In the genomic region with DNA sequence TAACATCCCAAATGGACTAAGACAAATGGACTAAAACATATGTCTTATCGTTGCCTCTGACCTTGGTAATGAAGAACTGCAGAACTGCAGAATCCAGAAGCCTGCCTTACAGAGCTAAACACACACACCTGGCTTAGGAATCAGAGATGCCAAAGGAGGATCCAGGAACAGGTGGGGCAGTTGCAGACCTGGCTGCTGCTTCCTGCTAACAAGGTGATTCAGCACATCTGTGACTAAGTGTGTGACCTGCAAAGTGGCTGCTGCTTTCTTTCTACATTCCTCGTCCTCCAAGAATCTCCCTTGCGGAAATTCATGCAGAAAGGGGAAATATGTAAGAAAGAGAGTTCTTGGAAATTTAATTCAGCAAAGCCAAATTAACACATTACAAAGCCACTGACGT, we compare ENCODE assay signal across 25 cellular contexts.
DNase-seq lines count a peak whose midpoint lies in the region; TF ChIP-seq lines count a peak whose summit lies in the region.
"Had no signal": no experiment of that assay in that cellular context is flagged by ENCODE, and none has a peak within 500 bp of the region (broad histone marks: within the 10 kb centered on the region; RNA-seq: fewer than 3 reads in every experiment).

No MANE protein-coding gene starts in this region.

- no peak overlapping the region for H3K4me3 Mint-ChIP-seq in endodermal cell
- H3K4me3 Mint-ChIP-seq: CD14-positive monocyte, IgD-negative memory B cell had no signal

- DNase-seq in COLO668 (lab: John Stamatoyannopoulos, UW; ENCODE audit: unreplicated experiment) (peak; percentile 1), NCI-H510A (lab: John Stamatoyannopoulos, UW) (peak; percentile 9), endodermal cell (peak; percentile 55), iPS-NIHi7 (ENCODE audit: extremely low spot score) (peak; percentile 41), SW 1271 (lab: John Stamatoyannopoulos, UW) (no peak), NCI-H524 (lab: John Stamatoyannopoulos, UW) (no peak), inferior parietal cortex (ENCODE audit: extremely low spot score) (no peak), coronary artery (ENCODE audit: low spot score) (no peak)
- DNase-seq: 8988T; ACHN; BE2C; NCI-H1092; NCI-H1417 treated with DMSO at 0.1 percent for 48 hours; NCI-H1694 treated with DMSO at 0.1 percent for 48 hours; NCI-H2081; NCI-H2171; NCI-H345; NCI-H526; NCI-H82; NK-92 treated with Interleukin-12 subunit alpha and Interleukin-12 subunit beta, amount 100 ng/mL, for 24 hours; PC-3; SJCRH30 had no signal

- no peak overlapping the region for H3K9ac ChIP-seq in endodermal cell (ENCODE audit: extremely low read depth, low read length, poor library complexity, severe bottlenecking)
- H3K9ac ChIP-seq: KMS-11 had no signal

- H3K4me3 ChIP-seq in endodermal cell (ENCODE audit: low read length) = no peak overlapping the region
- H3K4me3 ChIP-seq in coronary artery = no peak overlapping the region
- H3K4me3 ChIP-seq: SJCRH30 had no signal

- H3K36me3 ChIP-seq in endodermal cell (ENCODE audit: control insufficient read depth, insufficient read depth, low read length) = no peaks in the 10 kb centered on the region
- H3K36me3 ChIP-seq: BE2C, SJCRH30 had no signal

- H3K4me1 Mint-ChIP-seq in endodermal cell = peaks cover 3% of the 10 kb centered on the region
- H3K4me1 Mint-ChIP-seq: CD14-positive monocyte, IgD-negative memory B cell had no signal

- 92% methylated on average over 3 of the region's 4 CpGs; no CpG with 5 or more reads in 1 of the 2 experiments for WGBS in endodermal cell (ENCODE audit: insufficient coverage in 1 of 2, insufficient read length in 1 of 2), 2 experiments

- no peak for TF ChIP-seq CTCF in endodermal cell (conservative IDR thresholded peaks at IDR 0.05)
- no peak for TF ChIP-seq CTCF in coronary artery (IDR thresholded peaks at IDR 0.05)

- H3K27ac ChIP-seq in endodermal cell (ENCODE audit: low read depth, low read length) (no peak overlapping the region), coronary artery (no peak overlapping the region)
- H3K27ac ChIP-seq: KMS-11, SJCRH30 had no signal

- peaks cover 13% of the 10 kb centered on the region for H3K9me3 Mint-ChIP-seq in endodermal cell

- H3K27me3 Mint-ChIP-seq in endodermal cell (ENCODE audit: insufficient read depth) = no peaks in the 10 kb centered on the region

- H3K36me3 Mint-ChIP-seq in endodermal cell (ENCODE audit: low read depth) = no peaks in the 10 kb centered on the region
- H3K36me3 Mint-ChIP-seq: CD14-positive monocyte had no signal

- no peak overlapping the region for H3K27ac Mint-ChIP-seq in endodermal cell
- H3K27ac Mint-ChIP-seq: CD14-positive monocyte, IgD-negative memory B cell had no signal

- no peaks in the 10 kb centered on the region for H3K27me3 ChIP-seq in endodermal cell (ENCODE audit: control insufficient read depth, insufficient read depth, low read length, poor library complexity, severe bottlenecking)
- H3K27me3 ChIP-seq: BE2C, SJCRH30 had no signal

- no peaks in the 10 kb centered on the region for H3K9me3 ChIP-seq in endodermal cell (ENCODE audit: control insufficient read depth, low read length)
- H3K9me3 ChIP-seq: BE2C, SJCRH30 had no signal

- no peaks in the 10 kb centered on the region for H3K4me1 ChIP-seq in endodermal cell (ENCODE audit: control insufficient read depth, insufficient read depth, low read length)
- H3K4me1 ChIP-seq: BE2C, SJCRH30 had no signal

Comparison
In these comparisons a context has a peak if more than half of its experiments do, and no peak if none do; other contexts are left out.
1. DNase-seq: peak in COLO668 (single experiment), NCI-H510A (single experiment), endodermal cell (single experiment) and iPS-NIHi7 (single experiment); none in SW 1271 (0 of 2), NCI-H524 (0 of 2), inferior parietal cortex (single experiment) and coronary artery (single experiment).